In genomic region chrX:41919870-41920269, GRCh38 we compare ENCODE assay signal across 22 cellular contexts. TPM values are rescaled to one million over a fixed set of nuclear protein-coding genes. Genes with fewer than 3 reads are reported as not detected.
DNase-seq lines count a peak whose midpoint lies in the region; ATAC-seq, FAIRE-seq and TF ChIP-seq lines count a peak whose summit lies in the region.
"Had no signal": no experiment of that assay in that cellular context is flagged by ENCODE, and none has a peak within 500 bp of the region (broad histone marks: within the 10 kb centered on the region; RNA-seq: fewer than 3 reads in every experiment).

No MANE protein-coding gene starts in this region.

- peak; percentile 17 for FAIRE-seq in astrocyte (lab: Jason Lieb, UNC)
- FAIRE-seq in small intestine (lab: Jason Lieb, UNC) = peak; percentile 44
- FAIRE-seq: bronchial epithelial cell, endothelial cell of umbilical vein, keratinocyte had no signal

- H4K20me1 ChIP-seq in OCI-LY1 (ENCODE audit: insufficient read depth, low read length) = no peaks in the 10 kb centered on the region
- peaks cover 42% of the 10 kb centered on the region for H4K20me1 ChIP-seq in astrocyte (ENCODE audit: insufficient read depth, low read length)

- H3K27ac Mint-ChIP-seq in astrocyte (ENCODE audit: unreplicated experiment) = no peak overlapping the region
- H3K27ac Mint-ChIP-seq: GM23338 had no signal

- WGBS in small intestine, 3 donors = 36 to 54% (median 49%) methylated on average over 2 of the region's 2 CpGs

- H3K4me1 ChIP-seq in OCI-LY1 (ENCODE audit: insufficient read depth, low read length, severe bottlenecking) (peaks cover 47% of the 10 kb centered on the region), astrocyte (ENCODE audit: insufficient read depth, low read length) (no peaks in the 10 kb centered on the region), small intestine (ENCODE audit: control insufficient read depth in 2 of 2, insufficient read depth in 1 of 2, low read depth in 1 of 2, low read length in 1 of 2) (no peaks in the 10 kb centered on the region)
- H3K4me1 ChIP-seq: BE2C, uterus had no signal

- H3K9ac ChIP-seq in OCI-LY1 (ENCODE audit: low read length) (no peak overlapping the region; the same call in 1 of the 2 replicates), astrocyte (ENCODE audit: low read length) (no peak overlapping the region)

- H3K4me2 ChIP-seq in OCI-LY1 (ENCODE audit: low read length) = peak overlapping the region; percentile 72
- H3K4me2 ChIP-seq in astrocyte (ENCODE audit: low read length) = no peak overlapping the region
- H3K4me2 ChIP-seq: GM23338 had no signal

- TF ChIP-seq CTCF in OCI-LY1 (IDR thresholded peaks at IDR 0.05; ENCODE audit: low read length) = no peak
- TF ChIP-seq CTCF in astrocyte (IDR thresholded peaks at IDR 0.05; ENCODE audit: insufficient read depth, low read depth, low read length) = no peak

- no peak for ATAC-seq in activated T-cell treated with anti-CD3 and anti-CD28 coated beads, Interleukin-2, amount 50 U/mL, for 4 hours
- ATAC-seq in HG03025 (IDR thresholded peaks at IDR 0.05; ENCODE audit: low FRiP score, unreplicated experiment) = no peak
- ATAC-seq: A549, GM23338 had no signal

- peaks cover 52% of the 10 kb centered on the region for H3K4me1 Mint-ChIP-seq in activated T-cell treated with anti-CD3 and anti-CD28 coated beads, Interleukin-2, amount 50 U/mL, for 4 hours (ENCODE audit: low read depth)
- peaks cover 12% of the 10 kb centered on the region for H3K4me1 Mint-ChIP-seq in astrocyte (ENCODE audit: low read depth, unreplicated experiment)

- H3K27ac ChIP-seq in OCI-LY1 (ENCODE audit: low read depth, low read length, poor library complexity, severe bottlenecking) (no peak overlapping the region), astrocyte (ENCODE audit: low read depth, low read length) (no peak overlapping the region), small intestine (ENCODE audit: low read depth in 1 of 2, low read length in 1 of 2) (no peak overlapping the region)
- H3K27ac ChIP-seq: A549, suprapubic skin, uterus had no signal

- DNase-seq in activated T-cell treated with anti-CD3 and anti-CD28 coated beads, Interleukin-2, amount 50 U/mL, for 4 hours = no peak
- no peak for DNase-seq in activated T-cell treated with anti-CD3 and anti-CD28 coated beads, Interleukin-2, amount 50 U/mL, for 1 hour
- no peak for DNase-seq in astrocyte (ENCODE audit: low read depth)
- no peak for DNase-seq in small intestine
- DNase-seq in NCI-H2171 (lab: John Stamatoyannopoulos, UW) = no peak
- no peak for DNase-seq in NCI-H526 treated with DMSO at 0.1 percent for 48 hours (lab: John Stamatoyannopoulos, UW)
- DNase-seq: activated CD4-positive, alpha-beta T cell treated with anti-CD3 and anti-CD28 coated beads for 48 hours; BE2C; cortex of kidney; NCI-H1417 treated with DMSO at 0.1 percent for 48 hours; NCI-H524 treated with DMSO at 0.1 percent for 48 hours; SHP77; uterus had no signal

- peak overlapping the region; percentile 99 for H3K4me3 ChIP-seq in OCI-LY1 (ENCODE audit: low read depth, low read length, poor library complexity, severe bottlenecking)
- no peak overlapping the region for H3K4me3 ChIP-seq in astrocyte (ENCODE audit: insufficient read depth, low read depth, low read length)
- H3K4me3 ChIP-seq in small intestine (ENCODE audit: low read depth in 1 of 2, low read length in 2 of 2) = no peak overlapping the region
- H3K4me3 ChIP-seq: A549, GM23338, lung, suprapubic skin, uterus had no signal

- H3K36me3 Mint-ChIP-seq in activated T-cell treated with anti-CD3 and anti-CD28 coated beads, Interleukin-2, amount 50 U/mL, for 4 hours (ENCODE audit: insufficient read depth) = peaks cover 3% of the 10 kb centered on the region
- H3K36me3 Mint-ChIP-seq in astrocyte (ENCODE audit: low read depth, unreplicated experiment) = no peaks in the 10 kb centered on the region

- H2AFZ ChIP-seq in OCI-LY1 (ENCODE audit: low read length) (no peak overlapping the region), astrocyte (ENCODE audit: low read depth, low read length) (no peak overlapping the region)
- H2AFZ ChIP-seq: GM23338 had no signal

- H3K4me3 Mint-ChIP-seq in activated T-cell treated with anti-CD3 and anti-CD28 coated beads, Interleukin-2, amount 50 U/mL, for 4 hours = peak overlapping the region; percentile 69
- H3K4me3 Mint-ChIP-seq in astrocyte (ENCODE audit: unreplicated experiment) = peak overlapping the region; percentile 54
- H3K4me3 Mint-ChIP-seq: GM23338 had no signal

- H3K36me3 ChIP-seq in OCI-LY1 (ENCODE audit: insufficient read depth, low read length) = no peaks in the 10 kb centered on the region
- H3K36me3 ChIP-seq in astrocyte (ENCODE audit: insufficient read depth, low read length) = no peaks in the 10 kb centered on the region
- H3K36me3 ChIP-seq in small intestine (ENCODE audit: control insufficient read depth in 2 of 2, insufficient read depth in 2 of 2, low read length in 2 of 2) = no peaks in the 10 kb centered on the region
- H3K36me3 ChIP-seq: BE2C, suprapubic skin, uterus had no signal

- peaks cover 75% of the 10 kb centered on the region for H3K79me2 ChIP-seq in OCI-LY1 (ENCODE audit: insufficient read depth, low read length)
- H3K79me2 ChIP-seq in astrocyte (ENCODE audit: insufficient read depth, low read length) = peaks cover 72% of the 10 kb centered on the region

- H3K9me3 Mint-ChIP-seq in activated T-cell treated with anti-CD3 and anti-CD28 coated beads, Interleukin-2, amount 50 U/mL, for 4 hours = no peaks in the 10 kb centered on the region
- H3K9me3 Mint-ChIP-seq in astrocyte (ENCODE audit: unreplicated experiment) = no peaks in the 10 kb centered on the region
- H3K9me3 Mint-ChIP-seq: GM23338 had no signal

- H3K9me3 ChIP-seq in OCI-LY1 (ENCODE audit: low read length) = no peaks in the 10 kb centered on the region
- H3K9me3 ChIP-seq in astrocyte (ENCODE audit: insufficient read depth, low read depth, low read length) = no peaks in the 10 kb centered on the region
- H3K9me3 ChIP-seq in small intestine (ENCODE audit: control insufficient read depth, low read depth) = no peaks in the 10 kb centered on the region
- H3K9me3 ChIP-seq: A549, BE2C, suprapubic skin, uterus had no signal

- no peaks in the 10 kb centered on the region for H3K27me3 Mint-ChIP-seq in activated T-cell treated with anti-CD3 and anti-CD28 coated beads, Interleukin-2, amount 50 U/mL, for 4 hours (ENCODE audit: low read depth)
- no peaks in the 10 kb centered on the region for H3K27me3 Mint-ChIP-seq in astrocyte (ENCODE audit: low read depth, unreplicated experiment)

- no peaks in the 10 kb centered on the region for H3F3A ChIP-seq in OCI-LY1 (ENCODE audit: insufficient read depth, low read length)

- no peaks in the 10 kb centered on the region for H3K9me2 ChIP-seq in OCI-LY1 (ENCODE audit: low read depth, low read length)

- H3K27me3 ChIP-seq in OCI-LY1 (ENCODE audit: insufficient read depth, low read length) (no peaks in the 10 kb centered on the region), astrocyte (ENCODE audit: insufficient read depth, low read length) (no peaks in the 10 kb centered on the region), small intestine (ENCODE audit: control insufficient read depth in 2 of 2, insufficient read depth in 2 of 2, low read length in 2 of 2) (no peaks in the 10 kb centered on the region)
- H3K27me3 ChIP-seq: BE2C, suprapubic skin, uterus had no signal

RNA-seq across cellular contexts. Expression of gene CASK, which starts 3.5 kb away (rescaled TPM):
- 10 to 100 TPM; 18.3 to 29.8 (median 28.0) TPM for total RNA-seq in activated T-cell treated with anti-CD3 and anti-CD28 coated beads, Interleukin-2, amount 50 U/mL, for 4 hours
- 91.5 and 99.3 TPM in 2 replicates for total RNA-seq in astrocyte
- 10 to 100 TPM; 16.5 to 30.8 (median 19.5) TPM for polyA plus RNA-seq in small intestine
